18 cellular contexts compared by ENCODE assay signal in genomic region chr4:135238940-135239339, GRCh38.
"Had no signal": no experiment of that assay in that cellular context is flagged by ENCODE, and none has a peak within 500 bp of the region (broad histone marks: within the 10 kb centered on the region; RNA-seq: fewer than 3 reads in every experiment).

No MANE protein-coding gene starts in this region.

- H3K9me3 Mint-ChIP-seq: dendritic cell treated with granulocyte-macrophage colony-stimulating factor and Interleukin-4, amounts not matched to agents 40 ng/mL and 50 ng/mL, for 4 days; mesothelial cell of epicardium; nephron had no signal

- H3K36me3 Mint-ChIP-seq: mesothelial cell of epicardium; stimulated activated naive B cell treated with anti-CD40 and anti-IgM and Interleukin-4, amounts not matched to agents 10 μg/mL and 1 μg/mL and 100 μg/mL, for 72 hours had no signal

- H3K27ac ChIP-seq: cardiac muscle cell, left lung, WERI-Rb-1 had no signal

- H3K4me1 ChIP-seq: left lung had no signal

- H3K9me3 ChIP-seq: left lung had no signal

- DNase-seq: activated CD4-positive, alpha-beta T cell treated with anti-CD3 and anti-CD28 coated beads for 1 hour; activated effector memory CD4-positive, alpha-beta T cell treated with anti-CD3 and anti-CD28 coated beads, Interleukin-2, amount 50 U/mL, for 16 hours; activated naive CD4-positive, alpha-beta T cell treated with anti-CD3 and anti-CD28 coated beads, Interleukin-2, amount 50 U/mL, for 16 hours; activated T-cell treated with anti-CD3 and anti-CD28 coated beads, Interleukin-2, amount 50 U/mL, for 72 hours; effector CD8-positive, alpha-beta T cell; foreskin melanocyte; left lung; nucleus accumbens; posterior cingulate gyrus; retina; stimulated activated naive B cell treated with anti-CD40 and anti-IgM and Interleukin-4, amounts not matched to agents 10 μg/mL and 1 μg/mL and 100 μg/mL, for 72 hours; T-helper 17 cell; WERI-Rb-1 had no signal

- H3K27me3 ChIP-seq: cardiac muscle cell, left lung had no signal

- H3K36me3 ChIP-seq: cardiac muscle cell, left lung, WERI-Rb-1 had no signal

- H3K4me3 ChIP-seq: cardiac muscle cell, left lung had no signal

- H3K4me3 Mint-ChIP-seq: activated T-cell treated with anti-CD3 and anti-CD28 coated beads, Interleukin-2, amount 50 U/mL, for 72 hours; dendritic cell treated with granulocyte-macrophage colony-stimulating factor and Interleukin-4, amounts not matched to agents 40 ng/mL and 50 ng/mL, for 4 days; mesothelial cell of epicardium; nephron; stimulated activated naive B cell treated with anti-CD40 and anti-IgM and Interleukin-4, amounts not matched to agents 10 μg/mL and 1 μg/mL and 100 μg/mL, for 72 hours; T-helper 17 cell had no signal

- FAIRE-seq: keratinocyte had no signal

- H3K27ac Mint-ChIP-seq: activated T-cell treated with anti-CD3 and anti-CD28 coated beads, Interleukin-2, amount 50 U/mL, for 72 hours; dendritic cell treated with granulocyte-macrophage colony-stimulating factor and Interleukin-4, amounts not matched to agents 40 ng/mL and 50 ng/mL, for 4 days; stimulated activated naive B cell treated with anti-CD40 and anti-IgM and Interleukin-4, amounts not matched to agents 10 μg/mL and 1 μg/mL and 100 μg/mL, for 72 hours; T-helper 17 cell had no signal

- H3K4me1 Mint-ChIP-seq: stimulated activated naive B cell treated with anti-CD40 and anti-IgM and Interleukin-4, amounts not matched to agents 10 μg/mL and 1 μg/mL and 100 μg/mL, for 72 hours; T-helper 17 cell had no signal

- H3K27me3 Mint-ChIP-seq: dendritic cell treated with granulocyte-macrophage colony-stimulating factor and Interleukin-4, amounts not matched to agents 40 ng/mL and 50 ng/mL, for 4 days; stimulated activated naive B cell treated with anti-CD40 and anti-IgM and Interleukin-4, amounts not matched to agents 10 μg/mL and 1 μg/mL and 100 μg/mL, for 72 hours; T-helper 17 cell had no signal
